ENCODE assay signal across 1 cellular context in genomic region chr9:125649826-125650225, GRCh38.
TF ChIP-seq lines count a peak whose summit lies in the region.

No MANE protein-coding gene starts in this region.

TF ChIP-seq in GM12878, 131 proteins besides CTCF, POLR2A, EP300 and RAD21 (continued from another document):
- TF ChIP-seq E4F1 (IDR thresholded peaks at IDR 0.05; ENCODE audit: borderline replicate concordance, partially characterized antibody) (no peak), MXI1 (IDR thresholded peaks at IDR 0.05; ENCODE audit: low read depth, low read length) (no peak), PML (IDR thresholded peaks at IDR 0.05; ENCODE audit: low read length) (no peak), STAT3 (IDR thresholded peaks at IDR 0.05; ENCODE audit: low read depth, low read length) (0 out of 2 replicates have a peak, but pooled peaks have one; percentile 43), CBFB (IDR thresholded peaks at IDR 0.05; ENCODE audit: low read depth) (no peak), POLR2AphosphoS5 (IDR thresholded peaks at IDR 0.05; ENCODE audit: low read length) (0 out of 2 replicates have a peak, but pooled peaks have one; percentile 10), TAF1 (IDR thresholded peaks at IDR 0.05; ENCODE audit: borderline replicate concordance, low read depth, low read length) (0 out of 2 replicates have a peak, but pooled peaks have one; percentile 29), SMAD1 (IDR thresholded peaks at IDR 0.05; ENCODE audit: low read depth, partially characterized antibody) (no peak)
- TF ChIP-seq, protein P1, sequence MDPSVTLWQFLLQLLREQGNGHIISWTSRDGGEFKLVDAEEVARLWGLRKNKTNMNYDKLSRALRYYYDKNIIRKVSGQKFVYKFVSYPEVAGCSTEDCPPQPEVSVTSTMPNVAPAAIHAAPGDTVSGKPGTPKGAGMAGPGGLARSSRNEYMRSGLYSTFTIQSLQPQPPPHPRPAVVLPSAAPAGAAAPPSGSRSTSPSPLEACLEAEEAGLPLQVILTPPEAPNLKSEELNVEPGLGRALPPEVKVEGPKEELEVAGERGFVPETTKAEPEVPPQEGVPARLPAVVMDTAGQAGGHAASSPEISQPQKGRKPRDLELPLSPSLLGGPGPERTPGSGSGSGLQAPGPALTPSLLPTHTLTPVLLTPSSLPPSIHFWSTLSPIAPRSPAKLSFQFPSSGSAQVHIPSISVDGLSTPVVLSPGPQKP (IDR thresholded peaks at IDR 0.05; ENCODE audit: low read depth, low read length) = no peak
TF ChIP-seq in GM12878: peak in this region for 4.
